1 cellular context compared by ENCODE assay signal in the genomic region with DNA sequence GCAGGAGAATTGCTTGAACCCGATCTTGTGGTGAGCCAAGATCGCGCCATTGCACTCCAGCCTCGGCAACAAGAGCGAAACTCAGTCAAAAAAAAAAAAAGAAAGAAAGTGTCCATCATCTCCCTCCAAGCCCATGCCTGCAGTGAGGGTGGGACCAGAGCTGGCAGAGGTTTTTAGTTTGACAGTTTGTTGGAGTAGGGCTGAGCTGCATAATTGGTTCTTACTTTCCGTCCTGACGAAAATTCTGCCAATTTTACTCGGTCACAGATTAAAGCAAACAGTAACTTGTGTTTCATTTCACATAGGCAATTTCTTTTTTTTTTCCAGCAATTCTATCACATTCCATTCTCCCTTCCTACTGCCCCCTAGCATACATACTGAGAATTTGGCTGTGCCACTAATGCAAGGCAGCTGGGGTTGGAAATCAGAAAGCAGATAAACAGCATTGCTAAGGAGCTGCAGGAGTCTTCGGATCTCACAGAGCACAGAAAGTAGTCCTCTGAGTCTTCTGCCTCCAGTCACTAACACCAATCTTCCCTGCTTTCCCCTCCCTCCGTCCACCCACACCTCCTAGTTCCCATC.
TF ChIP-seq lines count a peak whose summit lies in the region.

No MANE protein-coding gene starts in this region.

TF ChIP-seq in H1, 55 proteins besides CTCF, POLR2A, EP300 and RAD21:
- no peak for TF ChIP-seq SIX5 (IDR thresholded peaks at IDR 0.05; ENCODE audit: low read depth, low read length)
- 0 out of 2 replicates have a peak, but pooled peaks have one; percentile 34 for TF ChIP-seq TEAD4 (IDR thresholded peaks at IDR 0.05; ENCODE audit: low read depth, low read length)
